ENCODE assay signal across 8 cellular contexts in the genomic region with DNA sequence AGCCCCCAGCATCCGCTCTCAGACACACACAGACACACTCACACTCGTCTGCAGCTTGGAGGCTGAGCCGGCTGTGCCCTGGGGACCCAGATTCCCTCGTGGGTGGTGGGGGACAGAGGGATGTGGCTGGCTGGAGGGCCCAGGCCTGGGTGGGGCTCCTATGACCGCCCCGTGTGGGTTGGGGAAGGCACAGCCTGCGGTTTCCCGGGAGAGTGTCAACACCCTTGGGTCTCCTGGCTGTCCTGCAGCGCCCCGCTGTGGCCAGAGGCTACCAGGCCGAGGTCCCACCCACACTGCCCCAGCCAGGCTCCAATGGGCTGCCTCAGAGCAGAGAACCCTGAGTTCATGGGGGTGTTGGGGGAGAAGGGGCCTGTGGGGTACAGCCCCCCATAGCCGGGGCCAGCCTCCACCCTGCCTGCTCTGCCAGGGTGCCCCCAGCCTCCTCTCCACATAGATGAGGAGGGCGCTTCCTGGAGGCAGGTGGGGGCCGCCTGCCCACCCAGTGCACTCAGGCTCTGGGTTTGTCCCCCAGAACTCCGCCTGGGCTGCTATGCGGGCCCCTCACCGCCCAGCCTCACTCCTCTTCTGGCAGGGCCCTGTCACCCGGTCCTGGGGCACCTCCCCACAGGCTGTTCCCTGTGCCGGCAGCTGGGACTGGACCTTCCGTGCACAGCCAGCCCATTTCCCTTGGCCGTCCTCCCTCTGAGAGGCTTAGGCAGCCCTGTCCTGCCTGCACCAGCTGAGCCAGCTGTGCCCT. TPM values are rescaled to one million over a fixed set of nuclear protein-coding genes. Genes with fewer than 3 reads are reported as not detected.
DNase-seq lines count a peak whose midpoint lies in the region; ATAC-seq and TF ChIP-seq lines count a peak whose summit lies in the region.

A gene with protein sequence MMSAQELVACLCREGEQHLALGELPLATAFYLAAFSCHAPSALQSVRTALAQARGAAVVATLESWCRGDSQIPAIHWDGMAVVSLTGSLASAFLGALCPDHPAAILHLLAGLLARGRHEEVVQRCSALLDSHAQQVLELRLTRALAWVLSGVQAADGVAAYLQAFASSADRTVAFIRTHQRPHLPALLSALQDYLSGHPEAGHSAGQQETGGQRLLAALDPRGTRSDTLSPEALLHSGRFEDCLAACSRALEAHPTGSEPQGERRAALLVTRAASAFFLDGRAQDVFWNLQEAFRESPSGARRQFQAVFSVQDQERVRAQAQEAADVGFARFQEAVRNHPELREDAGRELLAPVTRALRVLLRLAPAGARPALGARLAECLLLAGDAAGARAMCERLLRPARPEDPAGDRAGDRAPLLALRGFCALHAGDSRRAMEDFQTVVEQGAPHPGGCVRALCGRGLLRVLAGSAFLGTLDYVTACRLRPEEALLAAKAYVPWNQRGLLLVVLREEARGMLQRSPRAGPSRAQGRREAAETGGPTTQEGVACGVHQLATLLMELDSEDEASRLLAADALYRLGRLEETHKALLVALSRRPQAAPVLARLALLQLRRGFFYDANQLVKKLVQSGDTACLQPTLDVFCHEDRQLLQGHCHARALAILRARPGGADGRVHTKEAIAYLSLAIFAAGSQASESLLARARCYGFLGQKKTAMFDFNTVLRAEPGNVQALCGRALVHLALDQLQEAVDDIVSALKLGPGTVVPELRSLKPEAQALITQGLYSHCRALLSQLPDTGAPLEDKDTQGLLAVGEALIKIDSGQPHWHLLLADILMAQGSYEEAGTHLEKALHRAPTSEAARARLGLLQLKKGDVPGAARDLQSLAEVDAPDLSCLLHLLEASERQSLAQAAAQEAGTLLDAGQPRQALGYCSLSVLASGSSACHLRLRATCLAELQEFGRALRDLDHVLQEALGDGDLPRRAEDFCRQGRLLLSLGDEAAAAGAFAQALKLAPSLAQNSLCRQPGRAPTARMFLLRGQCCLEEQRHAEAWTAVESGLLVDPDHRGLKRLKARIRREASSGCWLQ (minus strand): TSS at position 159 of the 757 bp plus-strand sequence. CDS start 866 bp downstream, outside the sequence.

- peaks cover 22 to 53% (median 46%) of the 10 kb centered on the region in 10 experiments for H3K4me1 ChIP-seq in BLaER1 treated with 17β-estradiol and CSF1 and Interleukin-3, amounts not matched to agents 10 nM and 100 nM
- H3K4me1 ChIP-seq in HCT116 (ENCODE audit: control insufficient read depth in 1 of 2, insufficient read depth in 2 of 2, low read length in 2 of 2) = 0 out of 4 replicates have a peak, but pooled peaks cover 0 to 4% of the 10 kb centered on the region in 2 experiments

- H3K36me3 Mint-ChIP-seq in glutamatergic neuron (ENCODE audit: unreplicated experiment) = no peaks in the 10 kb centered on the region

- TF ChIP-seq POLR2A in HCT116 (IDR thresholded peaks at IDR 0.05; ENCODE audit: borderline replicate concordance, extremely low read depth, insufficient read depth, insufficient read length) = no peak

- no peaks in the 10 kb centered on the region for H3K27me3 ChIP-seq in BLaER1 treated with 17β-estradiol and CSF1 and Interleukin-3, amounts not matched to agents 10 nM and 100 nM
- H3K27me3 ChIP-seq in HCT116 (ENCODE audit: insufficient read depth, low read length) (no peaks in the 10 kb centered on the region), WERI-Rb-1 (ENCODE audit: insufficient read depth, low read depth, severe bottlenecking) (peaks cover 42% of the 10 kb centered on the region)

- H3K4me3 Mint-ChIP-seq in glutamatergic neuron (ENCODE audit: unreplicated experiment) = no peak within 1 kb of the TSS

- no peaks in the 10 kb centered on the region for H3K4me1 Mint-ChIP-seq in glutamatergic neuron (ENCODE audit: low read depth, unreplicated experiment)

- DNase-seq in HCT116 (ENCODE audit: low read depth, low spot score) (peak; percentile 36), WERI-Rb-1 (peak; percentile 80), glutamatergic neuron (peak; percentile 55), hippocampal formation (lab: John Stamatoyannopoulos, UW) (no peak), GOT3 (lab: John Stamatoyannopoulos, UW) (no peak)
- DNase-seq in stimulated activated CD8-positive, alpha-beta memory T cell treated with anti-CD3 and anti-CD28 coated beads, Interleukin-15, amount 100 ng/mL, for 48 hours (ENCODE audit: low read depth in 2 of 2) = peak; percentile 27 to 28

- RAD21 ChIA-PET in HCT116 (lab: Charles Lee; ENCODE audit: low non-redundant PET in 1 of 2, low total read pairs in 2 of 2, uncharacterized antibody in 2 of 2, unreplicated experiment in 2 of 2) = no interaction called here

- intact Hi-C loops in HCT116 (cut with micrococcal nuclease) = loop anchor here (5.0 kb wide), 1 partner anchor 389 kb away; the partner anchor contains the start of gene PEX10

- no peaks in the 10 kb centered on the region for H3K9me3 ChIP-seq in BLaER1 treated with 17β-estradiol and CSF1 and Interleukin-3, amounts not matched to agents 10 nM and 100 nM (replicated peaks in 1 of 11)
- H3K9me3 ChIP-seq in HCT116 (ENCODE audit: control insufficient read depth in 1 of 2, insufficient read depth in 1 of 2, low read depth in 1 of 2, low read length in 2 of 2) = no peaks in the 10 kb centered on the region
- no peaks in the 10 kb centered on the region for H3K9me3 ChIP-seq in WERI-Rb-1 (ENCODE audit: severe bottlenecking)

- no peak within 1 kb of the TSS for H2AFZ ChIP-seq in HCT116 (ENCODE audit: low read depth, low read length, poor library complexity, severe bottlenecking)

- TF ChIP-seq RAD21 in HCT116 (IDR thresholded peaks at IDR 0.05; ENCODE audit: low read depth) = peak; percentile 94

- peak; percentile 74 to 91 (median 85) for TF ChIP-seq CTCF in HCT116 (IDR thresholded peaks at IDR 0.05 in 2 of 3, conservative IDR thresholded peaks at IDR 0.05 in 1 of 3; ENCODE audit: borderline replicate concordance in 1 of 3, insufficient read depth in 1 of 3, low read depth in 2 of 3, low read length in 2 of 3)
- peak; percentile 95 for TF ChIP-seq CTCF in WERI-Rb-1 (IDR thresholded peaks at IDR 0.05; ENCODE audit: low read depth, low read length)
- peak; percentile 34 for TF ChIP-seq CTCF in glutamatergic neuron (IDR thresholded peaks at IDR 0.05; ENCODE audit: partially characterized antibody, unreplicated experiment)

- peaks cover 0 to 40% (median 0%) of the 10 kb centered on the region in 11 experiments; a peak in 6 of 22 replicates for H4K20me1 ChIP-seq in BLaER1 treated with 17β-estradiol and CSF1 and Interleukin-3, amounts not matched to agents 10 nM and 100 nM
- no peaks in the 10 kb centered on the region for H4K20me1 ChIP-seq in HCT116 (ENCODE audit: insufficient read depth)

- no peak within 1 kb of the TSS; a peak in 1 of 20 replicates for H3K4me3 ChIP-seq in BLaER1 treated with 17β-estradiol and CSF1 and Interleukin-3, amounts not matched to agents 10 nM and 100 nM
- no peak within 1 kb of the TSS for H3K4me3 ChIP-seq in HCT116 (replicated peaks in 1 of 2; ENCODE audit: low read depth in 1 of 2, low read length in 2 of 2)
- H3K4me3 ChIP-seq in WERI-Rb-1 (ENCODE audit: low read depth, low read length) = no peak within 1 kb of the TSS

- no peak within 1 kb of the TSS for H3K27ac Mint-ChIP-seq in glutamatergic neuron (ENCODE audit: unreplicated experiment)

- peak within 1 kb of the TSS in 6 of 11 experiments; percentile 30 to 49 (median 42); a peak in 7 of 22 replicates for H3K9ac ChIP-seq in BLaER1 treated with 17β-estradiol and CSF1 and Interleukin-3, amounts not matched to agents 10 nM and 100 nM
- no peak within 1 kb of the TSS for H3K9ac ChIP-seq in HCT116 (ENCODE audit: low read length)

- peaks cover 4% of the 10 kb centered on the region for H3K27me3 Mint-ChIP-seq in glutamatergic neuron (ENCODE audit: unreplicated experiment)

- no peaks in the 10 kb centered on the region for H3K9me2 ChIP-seq in HCT116 (ENCODE audit: insufficient read depth)

- POLR2A ChIA-PET in HCT116 (lab: Charles Lee) = no interaction called here

- peaks cover 6% of the 10 kb centered on the region for H3K9me3 Mint-ChIP-seq in glutamatergic neuron (ENCODE audit: unreplicated experiment)

- H3K4me2 ChIP-seq in BLaER1 treated with 17β-estradiol and CSF1 and Interleukin-3, amounts not matched to agents 10 nM and 100 nM = peak within 1 kb of the TSS; percentile 68 to 87 (median 79)
- H3K4me2 ChIP-seq in HCT116 (ENCODE audit: low read length) = no peak within 1 kb of the TSS; the same call in 1 of the 2 replicates

- peak within 1 kb of the TSS in 5 of 11 experiments; percentile 3 to 43 (median 17); a peak in 4 of 22 replicates for H3K27ac ChIP-seq in BLaER1 treated with 17β-estradiol and CSF1 and Interleukin-3, amounts not matched to agents 10 nM and 100 nM
- H3K27ac ChIP-seq in HCT116 (ENCODE audit: low read depth, low read length) = no peak within 1 kb of the TSS
- H3K27ac ChIP-seq in WERI-Rb-1 = no peak within 1 kb of the TSS

- no peaks in the 10 kb centered on the region for H3K36me3 ChIP-seq in BLaER1 treated with 17β-estradiol and CSF1 and Interleukin-3, amounts not matched to agents 10 nM and 100 nM
- H3K36me3 ChIP-seq in HCT116 (ENCODE audit: control insufficient read depth in 1 of 2, insufficient read depth in 2 of 2, low read length in 2 of 2) (no peaks in the 10 kb centered on the region), WERI-Rb-1 (no peaks in the 10 kb centered on the region)

- ATAC-seq in HCT116 (peak; percentile 99), GM18498 (IDR thresholded peaks at IDR 0.05; ENCODE audit: unreplicated experiment) (no peak)

- no TSS peak for BruUV-seq in HCT116 (replicated peaks; lab: Mats Ljungman, UMichigan)

- H3K79me2 ChIP-seq in HCT116 (ENCODE audit: insufficient read depth, low read length) = no peaks in the 10 kb centered on the region

- CTCF ChIA-PET in HCT116 (lab: Charles Lee) = no interaction called here

TF ChIP-seq in HCT116, 20 proteins besides CTCF, POLR2A, EP300 and RAD21 (continues in another document):
- TF ChIP-seq EZH2phosphoT487 (IDR thresholded peaks at IDR 0.05; ENCODE audit: borderline replicate concordance) (no peak), ATF3 (IDR thresholded peaks at IDR 0.05) (no peak), SRF (IDR thresholded peaks at IDR 0.05; ENCODE audit: low read depth) (no peak), POLR2AphosphoS5 (IDR thresholded peaks at IDR 0.05; ENCODE audit: low read depth, low read length) (no peak), CEBPB (IDR thresholded peaks at IDR 0.05; ENCODE audit: low read depth) (no peak), CBX3 (IDR thresholded peaks at IDR 0.05; ENCODE audit: low read depth) (no peak), SIN3A (IDR thresholded peaks at IDR 0.05; ENCODE audit: low read depth) (no peak), ELF1 (IDR thresholded peaks at IDR 0.05; ENCODE audit: borderline replicate concordance, low read depth) (no peak)

RNA-seq across cellular contexts. Expression of the gene that starts here (rescaled TPM):
- total RNA-seq in HCT116 (2021; ENCODE audit: unreplicated experiment) (1.3 TPM), glutamatergic neuron (ENCODE audit: unreplicated experiment) (0.74 TPM)
- 0.08 and 0.09 TPM in 2 replicates for polyA plus RNA-seq in HCT116 (2012)

Comparison
In these comparisons a context has a peak if more than half of its experiments do, and no peak if none do; other contexts are left out.
1. Peak in DNase-seq in glutamatergic neuron; RNA of the gene not detected or under 1 TPM.
2. DNase-seq: peak in HCT116 (single experiment), WERI-Rb-1 (single experiment) and stimulated activated CD8-positive, alpha-beta memory T cell treated with anti-CD3 and anti-CD28 coated beads, Interleukin-15, amount 100 ng/mL, for 48 hours (2 of 2); none in hippocampal formation (0 of 2) and GOT3 (single experiment).
3. CTCF ChIP-seq: peak in every context shown above with its lines; median percentile 95 in WERI-Rb-1; 85 in HCT116; 34 in glutamatergic neuron.